Comparison of ENCODE assay signal across 8 cellular contexts in genomic region chr6:112043032-112044007, GRCh38. TPM values are rescaled to one million over a fixed set of nuclear protein-coding genes. Genes with fewer than 3 reads are reported as not detected.
DNase-seq lines count a peak whose midpoint lies in the region; ATAC-seq and TF ChIP-seq lines count a peak whose summit lies in the region.

No MANE protein-coding gene starts in this region.

- H3K4me3 Mint-ChIP-seq in activated T-cell treated with anti-CD3 and anti-CD28 coated beads, Interleukin-2, amount 50 U/mL, for 4 hours = peak overlapping the region; percentile 90

- TF ChIP-seq CTCF in PC-9 (conservative IDR thresholded peaks at IDR 0.05) (peak; percentile 96), esophagus muscularis mucosa (IDR thresholded peaks at IDR 0.05) (peak; percentile 88 to 95 (median 93))

- POLR2A ChIA-PET in PC-9 (lab: Charles Lee; ENCODE audit: unreplicated experiment) = interaction anchor here (0.7 kb wide), 1 partner anchor 46 kb away, joined by 3 read pairs; no protein-coding TSS in a partner anchor

- CTCF ChIA-PET in PC-9 (lab: Charles Lee) = interaction anchor here (0.6 to 1.4 kb wide), 20 partner anchors 15 to 1065 kb away, joined by 3 to 15 read pairs (median 4); a partner anchor contains a TSS

- peak; percentile 88 for ATAC-seq in GM21737 (IDR thresholded peaks at IDR 0.05; ENCODE audit: unreplicated experiment)
- peak; percentile 92 to 93 for ATAC-seq in activated T-cell treated with anti-CD3 and anti-CD28 coated beads, Interleukin-2, amount 50 U/mL, for 4 hours

- H3K36me3 Mint-ChIP-seq in activated T-cell treated with anti-CD3 and anti-CD28 coated beads, Interleukin-2, amount 50 U/mL, for 4 hours (ENCODE audit: insufficient read depth) = no peaks in the 10 kb centered on the region

- H3K4me3 ChIP-seq in PC-9 (peak overlapping the region; percentile 64), esophagus muscularis mucosa (peak overlapping the region; percentile 53 to 65 (median 58)), muscle layer of duodenum (ENCODE audit: low read depth in 1 of 2, low read length in 2 of 2) (peak overlapping the region; percentile 67 to 94)

- under 1% methylated on average over 36 of the region's 36 CpGs for WGBS in esophagus muscularis mucosa

- no peaks in the 10 kb centered on the region for H3K27me3 Mint-ChIP-seq in activated T-cell treated with anti-CD3 and anti-CD28 coated beads, Interleukin-2, amount 50 U/mL, for 4 hours (ENCODE audit: low read depth)

- H3K27me3 ChIP-seq in PC-9 (ENCODE audit: insufficient read depth, low read depth) (no peaks in the 10 kb centered on the region), esophagus muscularis mucosa (no peaks in the 10 kb centered on the region), muscle layer of duodenum (ENCODE audit: low read depth, low read length) (no peaks in the 10 kb centered on the region)

- H3K4me1 Mint-ChIP-seq in activated T-cell treated with anti-CD3 and anti-CD28 coated beads, Interleukin-2, amount 50 U/mL, for 4 hours (ENCODE audit: low read depth) = peaks cover 38% of the 10 kb centered on the region

- H3K36me3 ChIP-seq in PC-9 (ENCODE audit: low read depth) (no peaks in the 10 kb centered on the region), esophagus muscularis mucosa (no peaks in the 10 kb centered on the region), muscle layer of duodenum (ENCODE audit: control insufficient read depth in 1 of 2, insufficient read depth in 2 of 2, low read length in 2 of 2) (peaks cover 0 to 4% of the 10 kb centered on the region in 2 donors)

- no peaks in the 10 kb centered on the region for H3K79me2 ChIP-seq in PC-9 (ENCODE audit: low read depth)

- no peaks in the 10 kb centered on the region for H3K9me2 ChIP-seq in PC-9 (ENCODE audit: insufficient read depth)

- H3F3A ChIP-seq in PC-9 (ENCODE audit: insufficient read depth, low read depth) = no peaks in the 10 kb centered on the region; the same call in 1 of the 2 replicates

- peak overlapping the region; percentile 76 for H3K4me2 ChIP-seq in PC-9

- peak overlapping the region; percentile 95 for H2AFZ ChIP-seq in PC-9

- intact Hi-C loops in PC-9 (cut with micrococcal nuclease; ENCODE audit: unreplicated experiment) (loop anchor here (1.0 to 10.0 kb wide), 9 partner anchors 46 to 1032 kb away; partner anchors contain the start of genes FYN and REV3L), esophagus muscularis mucosa (cut with DNase I) (loop anchor here (2.0 to 5.0 kb wide), 3 partner anchors 47 to 333 kb away; partner anchors contain the start of gene FYN)

- H3K9me3 ChIP-seq in PC-9 (ENCODE audit: insufficient read depth, low read depth) (no peaks in the 10 kb centered on the region), esophagus muscularis mucosa (no peaks in the 10 kb centered on the region), muscle layer of duodenum (ENCODE audit: control insufficient read depth in 1 of 2, low read length in 2 of 2) (no peaks in the 10 kb centered on the region)

- TF ChIP-seq POLR2A in esophagus muscularis mucosa (IDR thresholded peaks at IDR 0.05; ENCODE audit: low read depth) = no peak

- H4K20me1 ChIP-seq in PC-9 (ENCODE audit: insufficient read depth) = no peaks in the 10 kb centered on the region

- H3K4me1 ChIP-seq in PC-9 (replicated peaks; ENCODE audit: insufficient read depth) (0 out of 2 replicates have a peak, but pooled peaks cover 4% of the 10 kb centered on the region), esophagus muscularis mucosa (peaks cover 9 to 22% (median 19%) of the 10 kb centered on the region in 4 donors), muscle layer of duodenum (ENCODE audit: control insufficient read depth in 1 of 2, insufficient read depth in 2 of 2, low read length in 2 of 2) (peaks cover 0 to 27% of the 10 kb centered on the region in 2 donors)

- BruUV-seq in PC-9 (replicated peaks; lab: Mats Ljungman, UMichigan) = no TSS peak

- no peak for TF ChIP-seq EP300 in esophagus muscularis mucosa (IDR thresholded peaks at IDR 0.05)

- H3K27ac ChIP-seq in PC-9 (peak overlapping the region; percentile 42), esophagus muscularis mucosa (replicated peaks in 1 of 4) (peak overlapping the region; percentile 73 to 82 (median 75)), muscle layer of duodenum (ENCODE audit: low read length) (peak overlapping the region; percentile 97)

- no peaks in the 10 kb centered on the region for H3K9me3 Mint-ChIP-seq in activated T-cell treated with anti-CD3 and anti-CD28 coated beads, Interleukin-2, amount 50 U/mL, for 4 hours

- DNase-seq in DMS53 (lab: John Stamatoyannopoulos, UW) (peak; percentile 93), KG1 (lab: John Stamatoyannopoulos, UW) (peak; percentile 81), PC-9 (peak; percentile 77 to 80), esophagus muscularis mucosa (ENCODE audit: extremely low spot score) (peak; percentile 97)
- peak; percentile 90 for DNase-seq in activated T-cell treated with anti-CD3 and anti-CD28 coated beads, Interleukin-2, amount 50 U/mL, for 4 hours
- DNase-seq in stimulated activated CD8-positive, alpha-beta memory T cell treated with anti-CD3 and anti-CD28 coated beads, Interleukin-7, amount 100 ng/mL, for 24 hours (ENCODE audit: low read depth) = peak; percentile 87

RNA-seq across cellular contexts. Expression of gene CCN6, which starts 10.6 kb away (rescaled TPM):
- total RNA-seq in PC-9 (2021) (not detected in 2 replicates), esophagus muscularis mucosa (not detected)
- total RNA-seq in activated T-cell treated with anti-CD3 and anti-CD28 coated beads, Interleukin-2, amount 50 U/mL, for 4 hours = under 1 TPM; 0.43 to 0.90 (median 0.58) TPM

RNA-seq across cellular contexts. Expression of gene TUBE1, which starts 44.0 kb away (rescaled TPM):
- total RNA-seq in PC-9 (2021) (27.0 and 30.3 TPM in 2 replicates), esophagus muscularis mucosa (10 to 100 TPM; 15.6 to 35.3 (median 20.3) TPM)
- 10 to 100 TPM; 36.3 to 55.3 (median 42.6) TPM for total RNA-seq in activated T-cell treated with anti-CD3 and anti-CD28 coated beads, Interleukin-2, amount 50 U/mL, for 4 hours

RNA-seq across cellular contexts. Expression of gene FAM229B, which starts 44.1 kb away (rescaled TPM):
- total RNA-seq in PC-9 (2021) (12.3 and 16.3 TPM in 2 replicates), esophagus muscularis mucosa (10 to 100 TPM; 10.6 to 23.3 (median 14.1) TPM)
- 1 to 10 TPM; 2.8 to 3.8 (median 3.1) TPM for total RNA-seq in activated T-cell treated with anti-CD3 and anti-CD28 coated beads, Interleukin-2, amount 50 U/mL, for 4 hours

Comparison
In these comparisons a context has a peak if more than half of its experiments do, and no peak if none do; other contexts are left out.
1. Peak in every context shown above with its lines: DNase-seq, ATAC-seq, H3K4me3 ChIP-seq and H3K27ac ChIP-seq.
2. H3K27ac ChIP-seq: peak in every context shown above with its lines; median percentile 97 in muscle layer of duodenum; 75 in esophagus muscularis mucosa; 42 in PC-9.